Comparison of ENCODE assay signal across 17 cellular contexts in genomic region chr3:38021196-38021595, GRCh38.
"Had no signal": no experiment of that assay in that cellular context is flagged by ENCODE, and none has a peak within 500 bp of the region (broad histone marks: within the 10 kb centered on the region; RNA-seq: fewer than 3 reads in every experiment).

No MANE protein-coding gene starts in this region.

- H3K27ac ChIP-seq: adrenal gland, psoas muscle, stomach had no signal

- DNase-seq: activated B cell treated with CpG ODN at 0.5 μM for 24 hours; activated CD4-positive, alpha-beta memory T cell treated with anti-CD3 and anti-CD28 coated beads, Interleukin-2, amount 10 ng/mL, durations not matched to agents 7 days and 5 days; activated CD4-positive, alpha-beta T cell treated with anti-CD3 and anti-CD28 coated beads for 4 hours; activated effector memory CD4-positive, alpha-beta T cell treated with Interleukin-2 at 50 U/mL for 16 hours; activated naive CD4-positive, alpha-beta T cell treated with anti-CD3 and anti-CD28 coated beads, Interleukin-2, amount 50 U/mL, for 16 hours; effector CD8-positive, alpha-beta T cell; esophagus squamous epithelium; small intestine; stimulated activated CD4-positive, alpha-beta T cell treated with anti-CD3 and anti-CD28 coated beads, Interleukin-4, amount 100 ng/mL, for 1 hour; stomach had no signal

- H3K27ac Mint-ChIP-seq: activated B cell treated with CpG ODN at 0.5 μM for 24 hours; activated CD4-positive, alpha-beta memory T cell treated with anti-CD3 and anti-CD28 coated beads, Interleukin-2, amount 10 ng/mL, durations not matched to agents 7 days and 5 days; type B pancreatic cell had no signal

- H3K4me3 ChIP-seq: adrenal gland, esophagus squamous epithelium, psoas muscle, stomach had no signal

- H3K4me3 Mint-ChIP-seq: activated B cell treated with CpG ODN at 0.5 μM for 24 hours; activated CD4-positive, alpha-beta memory T cell treated with anti-CD3 and anti-CD28 coated beads, Interleukin-2, amount 10 ng/mL, durations not matched to agents 7 days and 5 days; activated T-cell treated with anti-CD3 and anti-CD28 coated beads, Interleukin-2, amount 50 U/mL, for 24 hours; dendritic cell treated with granulocyte-macrophage colony-stimulating factor and Interleukin-4, amounts not matched to agents 40 ng/mL and 50 ng/mL, for 4 days; type B pancreatic cell had no signal

- H3K4me1 ChIP-seq: psoas muscle had no signal

- H3K9me3 Mint-ChIP-seq: activated CD4-positive, alpha-beta memory T cell treated with anti-CD3 and anti-CD28 coated beads, Interleukin-2, amount 10 ng/mL, durations not matched to agents 7 days and 5 days; neural crest cell; type B pancreatic cell had no signal

- H3K9me3 ChIP-seq: adrenal gland, psoas muscle had no signal

- ATAC-seq: psoas muscle, right cardiac atrium had no signal

- H3K27me3 Mint-ChIP-seq: activated B cell treated with CpG ODN at 0.5 μM for 24 hours; activated CD4-positive, alpha-beta memory T cell treated with anti-CD3 and anti-CD28 coated beads, Interleukin-2, amount 10 ng/mL, durations not matched to agents 7 days and 5 days; activated T-cell treated with anti-CD3 and anti-CD28 coated beads, Interleukin-2, amount 50 U/mL, for 24 hours; dendritic cell treated with granulocyte-macrophage colony-stimulating factor and Interleukin-4, amounts not matched to agents 40 ng/mL and 50 ng/mL, for 4 days; type B pancreatic cell had no signal

- H3K27me3 ChIP-seq: adrenal gland, esophagus squamous epithelium, stomach had no signal
